In the genomic region with DNA sequence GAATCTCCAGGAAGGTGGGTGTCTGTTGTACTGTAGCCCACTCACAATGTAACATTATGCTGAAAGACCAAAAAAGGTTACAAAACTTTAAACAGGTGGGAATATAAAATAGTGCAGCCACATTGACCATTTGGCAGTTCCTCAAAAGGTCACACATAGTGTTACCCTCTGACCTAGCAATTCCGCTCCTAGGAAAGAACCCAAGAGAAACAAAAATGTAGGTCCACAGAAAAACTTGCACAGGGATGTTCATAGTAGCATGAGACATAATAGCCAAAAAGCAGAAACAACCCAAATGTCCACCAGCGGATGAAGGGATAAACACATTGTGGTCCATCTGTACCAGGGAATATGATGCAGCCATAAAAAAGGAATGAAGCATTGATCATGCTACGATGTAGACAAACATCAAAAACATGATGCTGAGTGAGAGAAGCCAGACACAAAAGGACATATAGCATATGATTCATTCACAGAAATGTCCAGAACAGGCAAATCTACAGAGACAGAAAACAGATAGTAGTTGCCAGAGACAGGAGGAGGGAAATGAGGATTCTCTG, we compare ENCODE assay signal across 27 cellular contexts. TPM values are rescaled to one million over a fixed set of nuclear protein-coding genes. Genes with fewer than 3 reads are reported as not detected.
"Had no signal": no experiment of that assay in that cellular context is flagged by ENCODE, and none has a peak within 500 bp of the region (broad histone marks: within the 10 kb centered on the region; RNA-seq: fewer than 3 reads in every experiment).

No MANE protein-coding gene starts in this region.

- H3K27me3 ChIP-seq: foreskin keratinocyte, heart left ventricle, hepatocyte had no signal

- DNase-seq: dermis blood vessel endothelial cell; dorsolateral prefrontal cortex; effector CD4-positive, alpha-beta T cell; effector memory CD4-positive, alpha-beta T cell; foreskin keratinocyte; hypothalamus; immature natural killer cell; islet precursor cell; kidney; kidney glomerular epithelial cell; left colon; left ventricle myocardium superior; lower lobe of right lung; mesenchymal stem cell; mucosa of descending colon; naive B cell; naive thymus-derived CD8-positive, alpha-beta T cell had no signal

- H3K9me3 Mint-ChIP-seq: immature natural killer cell had no signal

- H3K4me3 Mint-ChIP-seq: mesothelial cell of epicardium; naive B cell; naive thymus-derived CD8-positive, alpha-beta T cell had no signal

- H3K27ac ChIP-seq: coronary artery, dorsolateral prefrontal cortex, esophagus muscularis mucosa, foreskin keratinocyte, gastroesophageal sphincter, heart left ventricle, hepatocyte, lower lobe of right lung had no signal

- H3K79me2 ChIP-seq: hepatocyte had no signal

- FAIRE-seq: endothelial cell of umbilical vein, frontal cortex, kidney had no signal

- H3K4me2 ChIP-seq: hepatocyte had no signal

- H3K4me3 ChIP-seq: coronary artery, dorsolateral prefrontal cortex, esophagus muscularis mucosa, gastroesophageal sphincter, heart left ventricle, hepatocyte, lower lobe of right lung, mucosa of descending colon had no signal

- H2AFZ ChIP-seq: hepatocyte had no signal

- H3K27me3 Mint-ChIP-seq: naive thymus-derived CD8-positive, alpha-beta T cell had no signal

- H3K36me3 ChIP-seq: gastroesophageal sphincter had no signal

- H3K4me1 Mint-ChIP-seq: mesothelial cell of epicardium had no signal

- H3K27ac Mint-ChIP-seq: mesothelial cell of epicardium had no signal

- ATAC-seq: foreskin keratinocyte; gastroesophageal sphincter; heart left ventricle; left colon; left lobe of liver; left ventricle myocardium superior; lower lobe of right lung; mucosa of descending colon; naive thymus-derived CD8-positive, alpha-beta T cell had no signal

- H3K4me1 ChIP-seq: esophagus muscularis mucosa, foreskin keratinocyte, gastroesophageal sphincter, lower lobe of right lung had no signal

- H3K9me3 ChIP-seq: lower lobe of right lung, mucosa of descending colon had no signal

RNA-seq across cellular contexts. Expression of a gene that starts 27.9 kb away (rescaled TPM):
- total RNA-seq: myocyte had no signal
